ENCODE assay signal across 18 cellular contexts in genomic region chr11:45021001-45021400, GRCh38.
DNase-seq lines count a peak whose midpoint lies in the region; TF ChIP-seq lines count a peak whose summit lies in the region.
"Had no signal": no experiment of that assay in that cellular context is flagged by ENCODE, and none has a peak within 500 bp of the region (broad histone marks: within the 10 kb centered on the region; RNA-seq: fewer than 3 reads in every experiment).

No MANE protein-coding gene starts in this region.

- no peak for TF ChIP-seq EP300 in suprapubic skin (IDR thresholded peaks at IDR 0.05)

- TF ChIP-seq POLR2A in suprapubic skin (IDR thresholded peaks at IDR 0.05) = no peak

- no peaks in the 10 kb centered on the region for H3K36me3 ChIP-seq in suprapubic skin

- peaks cover 24% of the 10 kb centered on the region for H3K4me1 ChIP-seq in suprapubic skin
- H3K4me1 ChIP-seq: foreskin keratinocyte had no signal

- no peak for TF ChIP-seq CTCF in suprapubic skin (IDR thresholded peaks at IDR 0.05)

- H3K9me3 ChIP-seq in suprapubic skin = no peaks in the 10 kb centered on the region

- peak overlapping the region; percentile 17 for H3K27ac ChIP-seq in suprapubic skin
- H3K27ac ChIP-seq: foreskin keratinocyte, HL-60 had no signal

- H3K4me3 ChIP-seq in suprapubic skin = no peak overlapping the region

- DNase-seq in M059J (ENCODE audit: low read depth) (peak; percentile 24), OCI-M1 (lab: John Stamatoyannopoulos, UW) (peak; percentile 27), foreskin melanocyte (peak; percentile 12), suprapubic skin (ENCODE audit: low spot score in 2 of 2) (no peak), mucosa of gallbladder (ENCODE audit: low spot score) (no peak), NCI-H146 (lab: John Stamatoyannopoulos, UW) (no peak), HT-29 (ENCODE audit: low spot score) (no peak)
- DNase-seq: activated CD4-positive, alpha-beta T cell treated with anti-CD3 and anti-CD28 coated beads for 1 hour; activated CD8-positive, alpha-beta memory T cell treated with anti-CD3 and anti-CD28 coated beads, Interleukin-2, amount 50 U/mL, for 48 hours; activated naive CD4-positive, alpha-beta T cell treated with Interleukin-2 at 50 U/mL for 16 hours; effector CD8-positive, alpha-beta T cell; foreskin keratinocyte; Kasumi-1; NCI-H526 treated with DMSO at 0.1 percent for 48 hours; small intestine; stimulated activated naive CD8-positive, alpha-beta T cell treated with anti-CD3 and anti-CD28 coated beads, Interleukin-15, Interleukin-2, amounts not matched to agents 100 U/mL and 50 U/mL, for 24 hours; T-helper 17 cell had no signal

- H3K27me3 ChIP-seq in suprapubic skin = no peaks in the 10 kb centered on the region

Comparison
In these comparisons a context has a peak if more than half of its experiments do, and no peak if none do; other contexts are left out.
1. DNase-seq: peak in M059J (single experiment), OCI-M1 (single experiment) and foreskin melanocyte (single experiment); none in suprapubic skin (0 of 2), mucosa of gallbladder (single experiment), NCI-H146 (single experiment) and HT-29 (single experiment).